ENCODE assay signal across 18 cellular contexts in genomic region chr20:47233333-47234188, GRCh38.
DNase-seq lines count a peak whose midpoint lies in the region; ATAC-seq and TF ChIP-seq lines count a peak whose summit lies in the region.
"Had no signal": no experiment of that assay in that cellular context is flagged by ENCODE, and none has a peak within 500 bp of the region (broad histone marks: within the 10 kb centered on the region; RNA-seq: fewer than 3 reads in every experiment).

No MANE protein-coding gene starts in this region.

- no peak overlapping the region for H3K4me3 Mint-ChIP-seq in brain
- H3K4me3 Mint-ChIP-seq: stimulated activated memory B cell treated with anti-CD40 and anti-IgM and Interleukin-4, amounts not matched to agents 10 μg/mL and 1 μg/mL and 100 μg/mL, for 72 hours had no signal

- H3K9me3 ChIP-seq in mesenchymal stem cell (ENCODE audit: control insufficient read depth, low read length) (no peaks in the 10 kb centered on the region), colonic mucosa (no peaks in the 10 kb centered on the region), esophagus squamous epithelium (no peaks in the 10 kb centered on the region)

- 97% methylated on average over 7 of the region's 9 CpGs for whole genome bisulfite sequencing in mesenchymal stem cell
- WGBS in esophagus squamous epithelium, 2 donors, result 86 to 97% methylated on average over 7 to 9 of the region's 9 CpGs

- peaks cover 23% of the 10 kb centered on the region for H3K79me1 ChIP-seq in mesenchymal stem cell (replicated peaks; ENCODE audit: low read length, poor library complexity, severe bottlenecking)

- intact Hi-C loops in colonic mucosa (cut with DNase I) (no loop called here), esophagus squamous epithelium (cut with DNase I) (no loop called here)

- no peak overlapping the region for H4K91ac ChIP-seq in mesenchymal stem cell (ENCODE audit: low read length)

- peak overlapping the region in 3 of 5 experiments; percentile 21 to 76 (median 51) for H3K27ac Mint-ChIP-seq in brain
- H3K27ac Mint-ChIP-seq: stimulated activated memory B cell treated with anti-CD40 and anti-IgM and Interleukin-4, amounts not matched to agents 10 μg/mL and 1 μg/mL and 100 μg/mL, for 72 hours had no signal

- no peak overlapping the region for H4K8ac ChIP-seq in mesenchymal stem cell (ENCODE audit: low read length)

- H3K4me1 ChIP-seq in mesenchymal stem cell (ENCODE audit: control insufficient read depth, insufficient read depth, low read depth, low read length) (peaks cover 18% of the 10 kb centered on the region), colonic mucosa (no peaks in the 10 kb centered on the region), esophagus squamous epithelium (no peaks in the 10 kb centered on the region)

- H3K27me3 ChIP-seq in mesenchymal stem cell (ENCODE audit: control insufficient read depth in 1 of 2, insufficient read depth in 1 of 2, low read length in 2 of 2) (no peaks in the 10 kb centered on the region), colonic mucosa (no peaks in the 10 kb centered on the region), esophagus squamous epithelium (no peaks in the 10 kb centered on the region)

- H3K4me1 Mint-ChIP-seq in brain, result peaks cover 11% of the 10 kb centered on the region
- H3K4me1 Mint-ChIP-seq: stimulated activated memory B cell treated with anti-CD40 and anti-IgM and Interleukin-4, amounts not matched to agents 10 μg/mL and 1 μg/mL and 100 μg/mL, for 72 hours had no signal

- H3K4me3 ChIP-seq in AG10803 (ENCODE audit: low read length) (no peak overlapping the region), NB4 (ENCODE audit: low read depth, low read length) (no peak overlapping the region), mesenchymal stem cell (ENCODE audit: insufficient read depth in 1 of 2, low read depth in 1 of 2, low read length in 2 of 2) (no peak overlapping the region), colonic mucosa (no peak overlapping the region), esophagus squamous epithelium (no peak overlapping the region)

- H2BK12ac ChIP-seq in mesenchymal stem cell (ENCODE audit: low read length in 2 of 2), result no peak overlapping the region

- H3K27ac ChIP-seq in mesenchymal stem cell (ENCODE audit: low read length, poor library complexity, severe bottlenecking) (peak overlapping the region; percentile 34), colonic mucosa (no peak overlapping the region), esophagus squamous epithelium (no peak overlapping the region)
- H3K27ac ChIP-seq: C4-2B had no signal

- peaks cover 83% of the 10 kb centered on the region for H3K36me3 Mint-ChIP-seq in brain

- no peak overlapping the region for H3K4ac ChIP-seq in mesenchymal stem cell (ENCODE audit: low read depth in 1 of 2, low read length in 2 of 2)

- H3K4me2 ChIP-seq in mesenchymal stem cell (ENCODE audit: low read length, poor library complexity, severe bottlenecking), result no peak overlapping the region

- H3K36me3 ChIP-seq in mesenchymal stem cell (ENCODE audit: control insufficient read depth in 1 of 2, insufficient read depth in 2 of 2, low read depth in 1 of 2, low read length in 2 of 2) (peaks cover 34 to 77% of the 10 kb centered on the region in 2 experiments), colonic mucosa (peaks cover 16% of the 10 kb centered on the region), esophagus squamous epithelium (peaks cover 19 to 100% (median 42%) of the 10 kb centered on the region in 3 donors)

- H3K18ac ChIP-seq in mesenchymal stem cell (ENCODE audit: low read depth in 1 of 2, low read length in 2 of 2), result no peak overlapping the region

- H3K27me3 Mint-ChIP-seq in brain, result no peaks in the 10 kb centered on the region
- H3K27me3 Mint-ChIP-seq: stimulated activated memory B cell treated with anti-CD40 and anti-IgM and Interleukin-4, amounts not matched to agents 10 μg/mL and 1 μg/mL and 100 μg/mL, for 72 hours had no signal

- no peak overlapping the region for H2BK120ac ChIP-seq in mesenchymal stem cell (ENCODE audit: low read depth, low read length)

- H2AK5ac ChIP-seq in mesenchymal stem cell (ENCODE audit: low read length, severe bottlenecking), result peak overlapping the region; percentile 30

- H3K9ac ChIP-seq in mesenchymal stem cell (ENCODE audit: low read length) (no peak overlapping the region), colonic mucosa (ENCODE audit: low read depth in 2 of 2, low read length in 2 of 2) (no peak overlapping the region)

- no peak overlapping the region for H2BK15ac ChIP-seq in mesenchymal stem cell (ENCODE audit: low read depth, poor library complexity, severe bottlenecking)

- H2BK5ac ChIP-seq in mesenchymal stem cell (ENCODE audit: low read depth, low read length, poor library complexity, severe bottlenecking), result no peak overlapping the region

- no peak overlapping the region for H3K23ac ChIP-seq in mesenchymal stem cell (ENCODE audit: low read length in 2 of 2)

- no peak overlapping the region for H3K14ac ChIP-seq in mesenchymal stem cell (ENCODE audit: low read length in 2 of 2)

- TF ChIP-seq CTCF in AG10803 (conservative IDR thresholded peaks at IDR 0.05; ENCODE audit: low read length), result no peak
- no peak for TF ChIP-seq CTCF in NB4 (IDR thresholded peaks at IDR 0.05; ENCODE audit: low read depth, low read length)
- no peak for TF ChIP-seq CTCF in brain (conservative IDR thresholded peaks at IDR 0.05)
- TF ChIP-seq CTCF in colonic mucosa (IDR thresholded peaks at IDR 0.05), result no peak
- TF ChIP-seq CTCF in esophagus squamous epithelium (IDR thresholded peaks at IDR 0.05), result no peak

- TF ChIP-seq POLR2A in NB4 (IDR thresholded peaks at IDR 0.05; ENCODE audit: extremely low read depth, insufficient read length) (no peak), esophagus squamous epithelium (IDR thresholded peaks at IDR 0.05) (no peak)

- no peak overlapping the region for H2AFZ ChIP-seq in mesenchymal stem cell (ENCODE audit: low read depth, low read length)

- peaks cover 0 to 2% (median 0%) of the 10 kb centered on the region in 5 experiments for H3K9me3 Mint-ChIP-seq in brain
- H3K9me3 Mint-ChIP-seq: stimulated activated memory B cell treated with anti-CD40 and anti-IgM and Interleukin-4, amounts not matched to agents 10 μg/mL and 1 μg/mL and 100 μg/mL, for 72 hours had no signal

- DNase-seq in AG10803 (ENCODE audit: low read depth), result peak; percentile 30
- DNase-seq in NB4 (ENCODE audit: low read depth), result peak; percentile 65
- DNase-seq in mesenchymal stem cell, result peak; percentile 55
- DNase-seq in colonic mucosa, result no peak
- DNase-seq in anterior cingulate cortex (lab: John Stamatoyannopoulos, UW), result no peak
- no peak for DNase-seq in esophagus squamous epithelium (lab: John Stamatoyannopoulos, UW)
- DNase-seq: activated CD8-positive, alpha-beta memory T cell treated with anti-CD3 and anti-CD28 coated beads for 24 hours; DMS79; GOT3; head of caudate nucleus; NCI-H1105; NCI-H345; occipital lobe; small intestine had no signal

- ATAC-seq in GM18861 (IDR thresholded peaks at IDR 0.05; ENCODE audit: unreplicated experiment), result no peak
- ATAC-seq: stimulated activated memory B cell treated with anti-CD40 and anti-IgM and Interleukin-4, amounts not matched to agents 10 μg/mL and 1 μg/mL and 100 μg/mL, for 72 hours had no signal

Comparison
In these comparisons a context has a peak if more than half of its experiments do, and no peak if none do; other contexts are left out.
1. DNase-seq: peak in AG10803 (single experiment), NB4 (single experiment) and mesenchymal stem cell (single experiment); none in colonic mucosa (single experiment), anterior cingulate cortex (0 of 58) and esophagus squamous epithelium (single experiment).